ENCODE assay signal across 10 cellular contexts in genomic region chr17:45226620-45227019, GRCh38. TPM values are rescaled to one million over a fixed set of nuclear protein-coding genes. Genes with fewer than 3 reads are reported as not detected.
DNase-seq lines count a peak whose midpoint lies in the region; ATAC-seq and TF ChIP-seq lines count a peak whose summit lies in the region.
"Had no signal": no experiment of that assay in that cellular context is flagged by ENCODE, and none has a peak within 500 bp of the region (broad histone marks: within the 10 kb centered on the region; RNA-seq: fewer than 3 reads in every experiment).

No MANE protein-coding gene starts in this region.

- peak overlapping the region; percentile 92 for H3K27ac ChIP-seq in subcutaneous abdominal adipose tissue (ENCODE audit: low read depth, low read length)

- TF ChIP-seq CTCF in type B pancreatic cell (conservative IDR thresholded peaks at IDR 0.05): no peak

- no peaks in the 10 kb centered on the region for H3K27me3 Mint-ChIP-seq in activated CD4-positive, alpha-beta T cell treated with anti-CD3 and anti-CD28 coated beads, Interleukin-2, amount 10 ng/mL, durations not matched to agents 24 days and 14 days
- no peaks in the 10 kb centered on the region for H3K27me3 Mint-ChIP-seq in T-helper 17 cell
- H3K27me3 Mint-ChIP-seq in immature natural killer cell (ENCODE audit: low read depth in 3 of 3): peaks cover 33 to 65% (median 34%) of the 10 kb centered on the region in 3 donors
- H3K27me3 Mint-ChIP-seq in type B pancreatic cell: peaks cover 40% of the 10 kb centered on the region

- peak; percentile 72 for DNase-seq in activated CD4-positive, alpha-beta T cell treated with anti-CD3 and anti-CD28 coated beads, Interleukin-2, amount 10 ng/mL, durations not matched to agents 24 days and 14 days
- no peak for DNase-seq in activated CD4-positive, alpha-beta T cell treated with anti-CD3 and anti-CD28 coated beads for 1 hour
- no peak for DNase-seq in T-helper 17 cell
- DNase-seq in immature natural killer cell: no peak
- no peak for DNase-seq in type B pancreatic cell (ENCODE audit: extremely low spot score, unreplicated experiment)
- DNase-seq: NCI-H526 had no signal

- H3K4me1 ChIP-seq in subcutaneous abdominal adipose tissue (ENCODE audit: control insufficient read depth in 5 of 5, insufficient read depth in 5 of 5, low read length in 5 of 5): peaks cover 10 to 95% (median 91%) of the 10 kb centered on the region in 5 donors
- H3K4me1 ChIP-seq: prostate gland had no signal

- no peak for ATAC-seq in T-helper 17 cell
- ATAC-seq in HG02938 (IDR thresholded peaks at IDR 0.05; ENCODE audit: unreplicated experiment): no peak
- ATAC-seq in HG03135 (IDR thresholded peaks at IDR 0.05; ENCODE audit: unreplicated experiment): no peak

- H3K4me3 ChIP-seq in subcutaneous abdominal adipose tissue (ENCODE audit: low read depth in 1 of 5, low read length in 5 of 5): peak overlapping the region in 3 of 5 donors; percentile 27 to 44 (median 27)
- H3K4me3 ChIP-seq: prostate gland had no signal

- peaks cover 41% of the 10 kb centered on the region for H3K36me3 Mint-ChIP-seq in activated CD4-positive, alpha-beta T cell treated with anti-CD3 and anti-CD28 coated beads, Interleukin-2, amount 10 ng/mL, durations not matched to agents 24 days and 14 days (ENCODE audit: low read depth)
- peaks cover 11% of the 10 kb centered on the region for H3K36me3 Mint-ChIP-seq in T-helper 17 cell (ENCODE audit: low read depth)
- H3K36me3 Mint-ChIP-seq in immature natural killer cell: peaks cover 0 to 4% (median 0%) of the 10 kb centered on the region in 3 donors
- H3K36me3 Mint-ChIP-seq in type B pancreatic cell: no peaks in the 10 kb centered on the region

- H3K4me3 Mint-ChIP-seq in activated CD4-positive, alpha-beta T cell treated with anti-CD3 and anti-CD28 coated beads, Interleukin-2, amount 10 ng/mL, durations not matched to agents 24 days and 14 days: peak overlapping the region; percentile 99
- peak overlapping the region; percentile 98 for H3K4me3 Mint-ChIP-seq in T-helper 17 cell
- H3K4me3 Mint-ChIP-seq in immature natural killer cell: peak overlapping the region; percentile 95 to 100 (median 99)
- H3K4me3 Mint-ChIP-seq in type B pancreatic cell: no peak overlapping the region

- no peaks in the 10 kb centered on the region for H3K9me3 Mint-ChIP-seq in activated CD4-positive, alpha-beta T cell treated with anti-CD3 and anti-CD28 coated beads, Interleukin-2, amount 10 ng/mL, durations not matched to agents 24 days and 14 days
- no peaks in the 10 kb centered on the region for H3K9me3 Mint-ChIP-seq in immature natural killer cell
- no peaks in the 10 kb centered on the region for H3K9me3 Mint-ChIP-seq in type B pancreatic cell

- H3K9ac ChIP-seq in subcutaneous abdominal adipose tissue (ENCODE audit: low read length in 5 of 5): peak overlapping the region; percentile 6 to 42 (median 38)

- no peaks in the 10 kb centered on the region for H3K36me3 ChIP-seq in subcutaneous abdominal adipose tissue (ENCODE audit: control insufficient read depth in 5 of 5, insufficient read depth in 5 of 5, low read length in 5 of 5)
- H3K36me3 ChIP-seq: prostate gland had no signal

- H3K9me3 ChIP-seq in T-helper 17 cell (ENCODE audit: control insufficient read depth, low read length, poor library complexity, severe bottlenecking): no peaks in the 10 kb centered on the region
- no peaks in the 10 kb centered on the region for H3K9me3 ChIP-seq in subcutaneous abdominal adipose tissue (ENCODE audit: control insufficient read depth in 5 of 5, low read length in 5 of 5)
- H3K9me3 ChIP-seq: prostate gland had no signal

- intact Hi-C loops in activated CD4-positive, alpha-beta T cell treated with anti-CD3 and anti-CD28 coated beads, Interleukin-2, amount 10 ng/mL, durations not matched to agents 24 days and 14 days (cut with micrococcal nuclease): loop anchor here (1.0 to 5.0 kb wide), 3 partner anchors 9 to 164 kb away; partner anchors contain the start of genes HEXIM2 and NMT1

- H3K4me1 Mint-ChIP-seq in activated CD4-positive, alpha-beta T cell treated with anti-CD3 and anti-CD28 coated beads, Interleukin-2, amount 10 ng/mL, durations not matched to agents 24 days and 14 days: peaks cover 65% of the 10 kb centered on the region
- H3K4me1 Mint-ChIP-seq in T-helper 17 cell: peaks cover 59% of the 10 kb centered on the region
- H3K4me1 Mint-ChIP-seq in immature natural killer cell: peaks cover 80 to 85% of the 10 kb centered on the region in 2 donors
- no peaks in the 10 kb centered on the region for H3K4me1 Mint-ChIP-seq in type B pancreatic cell (ENCODE audit: unreplicated experiment)

- H3K27ac Mint-ChIP-seq in activated CD4-positive, alpha-beta T cell treated with anti-CD3 and anti-CD28 coated beads, Interleukin-2, amount 10 ng/mL, durations not matched to agents 24 days and 14 days: peak overlapping the region; percentile 94
- peak overlapping the region; percentile 100 for H3K27ac Mint-ChIP-seq in T-helper 17 cell
- peak overlapping the region; percentile 98 to 100 (median 99) for H3K27ac Mint-ChIP-seq in immature natural killer cell
- no peak overlapping the region for H3K27ac Mint-ChIP-seq in type B pancreatic cell

- no peaks in the 10 kb centered on the region for H3K27me3 ChIP-seq in subcutaneous abdominal adipose tissue (ENCODE audit: control insufficient read depth in 5 of 5, insufficient read depth in 4 of 5, low read length in 5 of 5)

RNA-seq across cellular contexts. Expression of gene FMNL1, which starts 4.9 kb away (rescaled TPM):
- total RNA-seq in activated CD4-positive, alpha-beta T cell treated with anti-CD3 and anti-CD28 coated beads, Interleukin-2, amount 10 ng/mL, durations not matched to agents 24 days and 14 days: 325 and 329 TPM in 2 replicates
- total RNA-seq in T-helper 17 cell (100 to 1,000 TPM; 509 to 550 TPM), type B pancreatic cell (ENCODE audit: low replicate concordance) (1.9 and 6.0 TPM in 2 replicates)
- polyA plus RNA-seq in immature natural killer cell: 10 to 100 TPM; 17.6 to 66.7 (median 25.3) TPM

RNA-seq across cellular contexts. Expression of gene SPATA32, which starts 35.3 kb away (rescaled TPM):
- 0.28 and 0.40 TPM in 2 replicates for total RNA-seq in activated CD4-positive, alpha-beta T cell treated with anti-CD3 and anti-CD28 coated beads, Interleukin-2, amount 10 ng/mL, durations not matched to agents 24 days and 14 days
- total RNA-seq in T-helper 17 cell (under 1 TPM in 1 of 2 donors, not detected in 1; 0.17 TPM), type B pancreatic cell (ENCODE audit: low replicate concordance) (not detected in 2 replicates)
- polyA plus RNA-seq in immature natural killer cell: under 1 TPM in 1 of 3 donors, not detected in 2; 0.16 TPM

Comparison
In these comparisons a context has a peak if more than half of its experiments do, and no peak if none do; other contexts are left out.
1. RNA of gene FMNL1, which starts 4.9 kb away (total RNA-seq): 509 to 550 TPM in T-helper 17 cell and 325 to 329 TPM in activated CD4-positive, alpha-beta T cell treated with anti-CD3 and anti-CD28 coated beads, Interleukin-2, amount 10 ng/mL, durations not matched to agents 24 days and 14 days; 1.9 to 6.0 TPM in type B pancreatic cell; every median in the first group is over 10 times any median in the second.